In the genomic region with DNA sequence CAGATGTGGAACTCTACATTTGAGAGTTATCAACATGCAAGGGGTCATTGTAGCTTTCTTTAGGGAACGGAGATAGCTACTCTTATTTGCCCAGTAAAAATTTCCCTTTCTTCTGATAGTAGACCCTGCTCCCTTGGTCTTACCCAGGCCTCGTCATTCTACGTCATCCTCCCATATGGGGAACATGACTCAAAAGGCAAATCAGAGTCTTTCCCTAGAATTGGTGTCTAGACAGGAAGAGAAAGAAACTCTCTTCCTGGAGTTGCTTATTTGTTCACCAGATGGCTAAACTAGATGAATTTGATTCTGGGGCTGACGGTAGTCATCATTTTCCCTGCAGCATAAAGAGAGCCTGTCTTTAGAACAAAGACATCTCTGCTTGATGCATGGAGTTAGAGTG, we compare ENCODE assay signal across 1 cellular context.
TF ChIP-seq lines count a peak whose summit lies in the region.

No MANE protein-coding gene starts in this region.

TF ChIP-seq in endothelial cell of umbilical vein, 7 proteins besides CTCF, POLR2A, EP300 and RAD21:
- peak; percentile 35 for TF ChIP-seq JUN (IDR thresholded peaks at IDR 0.05; ENCODE audit: borderline replicate concordance, insufficient read depth, insufficient read length, low read depth)
- peak; percentile 19 for TF ChIP-seq GATA2 (IDR thresholded peaks at IDR 0.05; ENCODE audit: insufficient read depth, insufficient read length, low read depth, low read length)
- TF ChIP-seq, protein P1, sequence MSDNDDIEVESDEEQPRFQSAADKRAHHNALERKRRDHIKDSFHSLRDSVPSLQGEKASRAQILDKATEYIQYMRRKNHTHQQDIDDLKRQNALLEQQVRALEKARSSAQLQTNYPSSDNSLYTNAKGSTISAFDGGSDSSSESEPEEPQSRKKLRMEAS (IDR thresholded peaks at IDR 0.05; ENCODE audit: insufficient read depth, insufficient read length), result no peak
- TF ChIP-seq FOS (IDR thresholded peaks at IDR 0.05; ENCODE audit: borderline replicate concordance, insufficient read depth, low read length), result peak; percentile 25
- TF ChIP-seq EZH2 (IDR thresholded peaks at IDR 0.05; ENCODE audit: borderline replicate concordance, low read depth, low read length, severe bottlenecking), result no peak
TF ChIP-seq in endothelial cell of umbilical vein: peak in this region for 3.
